In genomic region chr12:123033392-123034021, GRCh38 we compare ENCODE assay signal across 1 cellular context.
TF ChIP-seq lines count a peak whose summit lies in the region.

No MANE protein-coding gene starts in this region.

TF ChIP-seq in K562, 482 proteins besides CTCF, POLR2A, EP300 and RAD21 (continued from another document and continues in another):
- TF ChIP-seq, protein P1, sequence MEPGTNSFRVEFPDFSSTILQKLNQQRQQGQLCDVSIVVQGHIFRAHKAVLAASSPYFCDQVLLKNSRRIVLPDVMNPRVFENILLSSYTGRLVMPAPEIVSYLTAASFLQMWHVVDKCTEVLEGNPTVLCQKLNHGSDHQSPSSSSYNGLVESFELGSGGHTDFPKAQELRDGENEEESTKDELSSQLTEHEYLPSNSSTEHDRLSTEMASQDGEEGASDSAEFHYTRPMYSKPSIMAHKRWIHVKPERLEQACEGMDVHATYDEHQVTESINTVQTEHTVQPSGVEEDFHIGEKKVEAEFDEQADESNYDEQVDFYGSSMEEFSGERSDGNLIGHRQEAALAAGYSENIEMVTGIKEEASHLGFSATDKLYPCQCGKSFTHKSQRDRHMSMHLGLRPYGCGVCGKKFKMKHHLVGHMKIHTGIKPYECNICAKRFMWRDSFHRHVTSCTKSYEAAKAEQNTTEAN (CRISPR knock-in tag; IDR thresholded peaks at IDR 0.05), result no peak
- TF ChIP-seq MEF2D (tag; conservative IDR thresholded peaks at IDR 0.05; ENCODE audit: low read depth), result 0 out of 2 replicates have a peak, but pooled peaks have one; percentile 61
- TF ChIP-seq KLF16 (IDR thresholded peaks at IDR 0.05), result peak; percentile 41
- no peak for TF ChIP-seq BRCA1 (IDR thresholded peaks at IDR 0.05)
- no peak for TF ChIP-seq BRCA1 (CRISPR knock-in tag; IDR thresholded peaks at IDR 0.05)
- TF ChIP-seq TGIF2 (CRISPR knock-in tag; IDR thresholded peaks at IDR 0.05), result no peak
- TF ChIP-seq PTRF (tag; IDR thresholded peaks at IDR 0.05), result no peak
- TF ChIP-seq FOXK1 (CRISPR knock-in tag; IDR thresholded peaks at IDR 0.05; ENCODE audit: borderline replicate concordance), result no peak
- TF ChIP-seq, protein P2, sequence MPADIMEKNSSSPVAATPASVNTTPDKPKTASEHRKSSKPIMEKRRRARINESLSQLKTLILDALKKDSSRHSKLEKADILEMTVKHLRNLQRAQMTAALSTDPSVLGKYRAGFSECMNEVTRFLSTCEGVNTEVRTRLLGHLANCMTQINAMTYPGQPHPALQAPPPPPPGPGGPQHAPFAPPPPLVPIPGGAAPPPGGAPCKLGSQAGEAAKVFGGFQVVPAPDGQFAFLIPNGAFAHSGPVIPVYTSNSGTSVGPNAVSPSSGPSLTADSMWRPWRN (IDR thresholded peaks at IDR 0.05; ENCODE audit: low read depth), result no peak
- peak; percentile 77 for TF ChIP-seq SMARCC2 (IDR thresholded peaks at IDR 0.05; ENCODE audit: low read depth)
- TF ChIP-seq TSC22D4 (tag; IDR thresholded peaks at IDR 0.05), result no peak
- no peak for TF ChIP-seq SRSF9 (IDR thresholded peaks at IDR 0.05; ENCODE audit: borderline replicate concordance, low read depth, low read length)
- TF ChIP-seq TBP (optimal IDR thresholded peaks at IDR 0.05; ENCODE audit: low read depth, low read length), result no peak
- TF ChIP-seq, protein P3, sequence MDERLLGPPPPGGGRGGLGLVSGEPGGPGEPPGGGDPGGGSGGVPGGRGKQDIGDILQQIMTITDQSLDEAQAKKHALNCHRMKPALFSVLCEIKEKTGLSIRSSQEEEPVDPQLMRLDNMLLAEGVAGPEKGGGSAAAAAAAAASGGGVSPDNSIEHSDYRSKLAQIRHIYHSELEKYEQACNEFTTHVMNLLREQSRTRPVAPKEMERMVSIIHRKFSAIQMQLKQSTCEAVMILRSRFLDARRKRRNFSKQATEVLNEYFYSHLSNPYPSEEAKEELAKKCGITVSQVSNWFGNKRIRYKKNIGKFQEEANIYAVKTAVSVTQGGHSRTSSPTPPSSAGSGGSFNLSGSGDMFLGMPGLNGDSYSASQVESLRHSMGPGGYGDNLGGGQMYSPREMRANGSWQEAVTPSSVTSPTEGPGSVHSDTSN (CRISPR knock-in tag; IDR thresholded peaks at IDR 0.05; ENCODE audit: low read depth), result no peak
- TF ChIP-seq, protein P3 (tag; conservative IDR thresholded peaks at IDR 0.05; ENCODE audit: low read depth), result 0 out of 2 replicates have a peak, but pooled peaks have one; percentile 41
- no peak for TF ChIP-seq NFRKB (IDR thresholded peaks at IDR 0.05; ENCODE audit: low read depth)
- TF ChIP-seq ZNF766 (CRISPR knock-in tag; conservative IDR thresholded peaks at IDR 0.05), result no peak
- no peak for TF ChIP-seq ZNF217 (CRISPR knock-in tag; IDR thresholded peaks at IDR 0.05)
- TF ChIP-seq, protein P4, sequence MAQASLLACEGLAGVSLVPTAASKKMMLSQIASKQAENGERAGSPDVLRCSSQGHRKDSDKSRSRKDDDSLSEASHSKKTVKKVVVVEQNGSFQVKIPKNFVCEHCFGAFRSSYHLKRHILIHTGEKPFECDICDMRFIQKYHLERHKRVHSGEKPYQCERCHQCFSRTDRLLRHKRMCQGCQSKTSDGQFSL (CRISPR knock-in tag; IDR thresholded peaks at IDR 0.05), result no peak
- TF ChIP-seq, protein P4 (tag; IDR thresholded peaks at IDR 0.05), result no peak
- no peak for TF ChIP-seq ARID2 (IDR thresholded peaks at IDR 0.05)
- no peak for TF ChIP-seq PHTF2 (CRISPR knock-in tag; IDR thresholded peaks at IDR 0.05)
- no peak for TF ChIP-seq GABPB2 (CRISPR knock-in tag; conservative IDR thresholded peaks at IDR 0.05)
- TF ChIP-seq ZFP30 (CRISPR knock-in tag; IDR thresholded peaks at IDR 0.05; ENCODE audit: borderline replicate concordance), result no peak
- TF ChIP-seq NCOA1 (IDR thresholded peaks at IDR 0.05; ENCODE audit: low read depth), result peak; percentile 29; the same call in 1 of the 2 replicates
- TF ChIP-seq NFATC3 (IDR thresholded peaks at IDR 0.05), result no peak
- no peak for TF ChIP-seq HMG20B (CRISPR knock-in tag; IDR thresholded peaks at IDR 0.05)
- no peak for TF ChIP-seq ZNF586 (CRISPR knock-in tag; conservative IDR thresholded peaks at IDR 0.05)
- TF ChIP-seq ZNF518B (CRISPR knock-in tag; IDR thresholded peaks at IDR 0.05), result no peak
- TF ChIP-seq ZNF644 (tag; IDR thresholded peaks at IDR 0.05; ENCODE audit: low read depth), result no peak
- no peak for TF ChIP-seq CSDE1 (IDR thresholded peaks at IDR 0.05)
- no peak for TF ChIP-seq RFX7 (CRISPR knock-in tag; IDR thresholded peaks at IDR 0.05)
- TF ChIP-seq ZNF324 (CRISPR knock-in tag; IDR thresholded peaks at IDR 0.05), result no peak
- TF ChIP-seq POLR2H (tag; IDR thresholded peaks at IDR 0.05; ENCODE audit: low read depth), result no peak
- TF ChIP-seq HDAC3 (IDR thresholded peaks at IDR 0.05; ENCODE audit: borderline replicate concordance, partially characterized antibody), result no peak
- TF ChIP-seq NFE2L1 (tag; IDR thresholded peaks at IDR 0.05; ENCODE audit: borderline replicate concordance, low read depth), result no peak
- TF ChIP-seq ZBTB2 (IDR thresholded peaks at IDR 0.05), result no peak
- TF ChIP-seq BRF1 (IDR thresholded peaks at IDR 0.05; ENCODE audit: borderline replicate concordance, extremely low read depth, insufficient read length), result no peak
- TF ChIP-seq, protein P5, sequence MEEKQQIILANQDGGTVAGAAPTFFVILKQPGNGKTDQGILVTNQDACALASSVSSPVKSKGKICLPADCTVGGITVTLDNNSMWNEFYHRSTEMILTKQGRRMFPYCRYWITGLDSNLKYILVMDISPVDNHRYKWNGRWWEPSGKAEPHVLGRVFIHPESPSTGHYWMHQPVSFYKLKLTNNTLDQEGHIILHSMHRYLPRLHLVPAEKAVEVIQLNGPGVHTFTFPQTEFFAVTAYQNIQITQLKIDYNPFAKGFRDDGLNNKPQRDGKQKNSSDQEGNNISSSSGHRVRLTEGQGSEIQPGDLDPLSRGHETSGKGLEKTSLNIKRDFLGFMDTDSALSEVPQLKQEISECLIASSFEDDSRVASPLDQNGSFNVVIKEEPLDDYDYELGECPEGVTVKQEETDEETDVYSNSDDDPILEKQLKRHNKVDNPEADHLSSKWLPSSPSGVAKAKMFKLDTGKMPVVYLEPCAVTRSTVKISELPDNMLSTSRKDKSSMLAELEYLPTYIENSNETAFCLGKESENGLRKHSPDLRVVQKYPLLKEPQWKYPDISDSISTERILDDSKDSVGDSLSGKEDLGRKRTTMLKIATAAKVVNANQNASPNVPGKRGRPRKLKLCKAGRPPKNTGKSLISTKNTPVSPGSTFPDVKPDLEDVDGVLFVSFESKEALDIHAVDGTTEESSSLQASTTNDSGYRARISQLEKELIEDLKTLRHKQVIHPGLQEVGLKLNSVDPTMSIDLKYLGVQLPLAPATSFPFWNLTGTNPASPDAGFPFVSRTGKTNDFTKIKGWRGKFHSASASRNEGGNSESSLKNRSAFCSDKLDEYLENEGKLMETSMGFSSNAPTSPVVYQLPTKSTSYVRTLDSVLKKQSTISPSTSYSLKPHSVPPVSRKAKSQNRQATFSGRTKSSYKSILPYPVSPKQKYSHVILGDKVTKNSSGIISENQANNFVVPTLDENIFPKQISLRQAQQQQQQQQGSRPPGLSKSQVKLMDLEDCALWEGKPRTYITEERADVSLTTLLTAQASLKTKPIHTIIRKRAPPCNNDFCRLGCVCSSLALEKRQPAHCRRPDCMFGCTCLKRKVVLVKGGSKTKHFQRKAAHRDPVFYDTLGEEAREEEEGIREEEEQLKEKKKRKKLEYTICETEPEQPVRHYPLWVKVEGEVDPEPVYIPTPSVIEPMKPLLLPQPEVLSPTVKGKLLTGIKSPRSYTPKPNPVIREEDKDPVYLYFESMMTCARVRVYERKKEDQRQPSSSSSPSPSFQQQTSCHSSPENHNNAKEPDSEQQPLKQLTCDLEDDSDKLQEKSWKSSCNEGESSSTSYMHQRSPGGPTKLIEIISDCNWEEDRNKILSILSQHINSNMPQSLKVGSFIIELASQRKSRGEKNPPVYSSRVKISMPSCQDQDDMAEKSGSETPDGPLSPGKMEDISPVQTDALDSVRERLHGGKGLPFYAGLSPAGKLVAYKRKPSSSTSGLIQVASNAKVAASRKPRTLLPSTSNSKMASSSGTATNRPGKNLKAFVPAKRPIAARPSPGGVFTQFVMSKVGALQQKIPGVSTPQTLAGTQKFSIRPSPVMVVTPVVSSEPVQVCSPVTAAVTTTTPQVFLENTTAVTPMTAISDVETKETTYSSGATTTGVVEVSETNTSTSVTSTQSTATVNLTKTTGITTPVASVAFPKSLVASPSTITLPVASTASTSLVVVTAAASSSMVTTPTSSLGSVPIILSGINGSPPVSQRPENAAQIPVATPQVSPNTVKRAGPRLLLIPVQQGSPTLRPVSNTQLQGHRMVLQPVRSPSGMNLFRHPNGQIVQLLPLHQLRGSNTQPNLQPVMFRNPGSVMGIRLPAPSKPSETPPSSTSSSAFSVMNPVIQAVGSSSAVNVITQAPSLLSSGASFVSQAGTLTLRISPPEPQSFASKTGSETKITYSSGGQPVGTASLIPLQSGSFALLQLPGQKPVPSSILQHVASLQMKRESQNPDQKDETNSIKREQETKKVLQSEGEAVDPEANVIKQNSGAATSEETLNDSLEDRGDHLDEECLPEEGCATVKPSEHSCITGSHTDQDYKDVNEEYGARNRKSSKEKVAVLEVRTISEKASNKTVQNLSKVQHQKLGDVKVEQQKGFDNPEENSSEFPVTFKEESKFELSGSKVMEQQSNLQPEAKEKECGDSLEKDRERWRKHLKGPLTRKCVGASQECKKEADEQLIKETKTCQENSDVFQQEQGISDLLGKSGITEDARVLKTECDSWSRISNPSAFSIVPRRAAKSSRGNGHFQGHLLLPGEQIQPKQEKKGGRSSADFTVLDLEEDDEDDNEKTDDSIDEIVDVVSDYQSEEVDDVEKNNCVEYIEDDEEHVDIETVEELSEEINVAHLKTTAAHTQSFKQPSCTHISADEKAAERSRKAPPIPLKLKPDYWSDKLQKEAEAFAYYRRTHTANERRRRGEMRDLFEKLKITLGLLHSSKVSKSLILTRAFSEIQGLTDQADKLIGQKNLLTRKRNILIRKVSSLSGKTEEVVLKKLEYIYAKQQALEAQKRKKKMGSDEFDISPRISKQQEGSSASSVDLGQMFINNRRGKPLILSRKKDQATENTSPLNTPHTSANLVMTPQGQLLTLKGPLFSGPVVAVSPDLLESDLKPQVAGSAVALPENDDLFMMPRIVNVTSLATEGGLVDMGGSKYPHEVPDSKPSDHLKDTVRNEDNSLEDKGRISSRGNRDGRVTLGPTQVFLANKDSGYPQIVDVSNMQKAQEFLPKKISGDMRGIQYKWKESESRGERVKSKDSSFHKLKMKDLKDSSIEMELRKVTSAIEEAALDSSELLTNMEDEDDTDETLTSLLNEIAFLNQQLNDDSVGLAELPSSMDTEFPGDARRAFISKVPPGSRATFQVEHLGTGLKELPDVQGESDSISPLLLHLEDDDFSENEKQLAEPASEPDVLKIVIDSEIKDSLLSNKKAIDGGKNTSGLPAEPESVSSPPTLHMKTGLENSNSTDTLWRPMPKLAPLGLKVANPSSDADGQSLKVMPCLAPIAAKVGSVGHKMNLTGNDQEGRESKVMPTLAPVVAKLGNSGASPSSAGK (IDR thresholded peaks at IDR 0.05), result peak; percentile 65
- no peak for TF ChIP-seq MAFG (tag; conservative IDR thresholded peaks at IDR 0.05)
- no peak for TF ChIP-seq ZNF347 (CRISPR knock-in tag; IDR thresholded peaks at IDR 0.05; ENCODE audit: low read depth)
- TF ChIP-seq NONO (IDR thresholded peaks at IDR 0.05; ENCODE audit: low read depth in 2 of 2, low read length in 1 of 2), result no peak
- TF ChIP-seq HMGN3 (IDR thresholded peaks at IDR 0.05; ENCODE audit: borderline replicate concordance, extremely low read depth, insufficient read length, low read depth, low read length), result no peak
- TF ChIP-seq RBM15 (IDR thresholded peaks at IDR 0.05; ENCODE audit: insufficient read depth, low read length), result no peak
- no peak for TF ChIP-seq PHF20 (IDR thresholded peaks at IDR 0.05; ENCODE audit: partially characterized antibody)
- TF ChIP-seq PURB (CRISPR knock-in tag; IDR thresholded peaks at IDR 0.05; ENCODE audit: low read depth), result no peak
